ENCODE assay signal across 10 cellular contexts in the genomic region with DNA sequence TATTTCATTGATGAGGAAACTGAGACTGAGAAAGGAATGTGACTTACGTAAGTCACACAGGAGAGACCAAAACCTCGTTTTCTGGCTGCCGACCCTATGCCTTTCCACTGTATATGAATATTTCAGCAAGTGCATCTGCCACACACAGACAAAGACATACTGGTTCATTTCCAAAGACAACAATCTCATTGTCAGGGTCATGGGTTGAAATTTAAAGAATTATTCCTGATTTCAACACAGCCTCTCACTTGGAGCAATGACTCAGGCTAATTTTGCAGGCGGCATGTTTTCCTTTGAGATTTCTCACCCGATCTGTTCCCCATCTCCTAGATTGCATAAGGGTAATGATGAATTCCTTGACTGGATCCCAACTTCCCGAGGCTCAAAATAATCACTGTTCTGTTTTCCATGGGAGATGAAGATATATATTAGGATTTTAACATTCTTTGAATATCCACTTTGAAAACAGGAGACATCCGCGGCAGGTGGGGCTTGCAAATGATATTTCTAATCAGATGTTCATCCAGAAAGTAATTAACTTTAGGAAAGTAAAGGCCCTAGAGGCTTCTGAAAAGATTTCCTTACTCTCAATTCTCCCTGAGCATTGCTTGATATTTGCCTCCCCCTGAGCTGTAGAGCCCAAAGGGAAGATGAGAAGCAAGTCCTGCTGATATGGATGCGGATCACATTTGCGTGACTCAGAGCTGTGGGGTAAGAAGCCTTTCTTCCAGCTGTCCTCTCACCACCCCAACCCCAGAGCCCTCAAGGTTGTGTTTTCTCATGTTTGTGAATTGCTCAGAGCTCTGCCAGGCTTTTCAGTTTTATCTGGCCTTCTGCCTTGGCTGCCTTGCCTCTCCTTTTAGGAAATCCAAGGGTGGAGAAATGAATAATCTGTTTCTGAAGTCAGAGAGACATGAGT.
DNase-seq lines count a peak whose midpoint lies in the region; ATAC-seq and TF ChIP-seq lines count a peak whose summit lies in the region.
"Had no signal": no experiment of that assay in that cellular context is flagged by ENCODE, and none has a peak within 500 bp of the region (broad histone marks: within the 10 kb centered on the region; RNA-seq: fewer than 3 reads in every experiment).

No MANE protein-coding gene starts in this region.

- peak overlapping the region; percentile 88 for H3K27ac ChIP-seq in RWPE1

- DNase-seq in AG10803 (ENCODE audit: low read depth) (peak; percentile 92), RWPE1 (ENCODE audit: low spot score) (peak; percentile 43), fibroblast of mammary gland (ENCODE audit: low read depth) (peak; percentile 100), omental fat pad (ENCODE audit: low spot score) (no peak), NCI-H345 (lab: John Stamatoyannopoulos, UW) (no peak)
- no peak for DNase-seq in activated CD8-positive, alpha-beta memory T cell treated with anti-CD3 and anti-CD28 coated beads for 24 hours
- DNase-seq: CD8-positive, alpha-beta memory T cell; SIG-M5 had no signal

- ATAC-seq in omental fat pad (ENCODE audit: low FRiP score) (peak; percentile 94), GM21529 (IDR thresholded peaks at IDR 0.05; ENCODE audit: unreplicated experiment) (no peak), HG03571 (IDR thresholded peaks at IDR 0.05; ENCODE audit: unreplicated experiment) (no peak)

- CTCF ChIA-PET in RWPE1 (lab: Yijun Ruan, JAX): no interaction called here

- POLR2A ChIA-PET in RWPE1 (lab: Yijun Ruan, JAX; ENCODE audit: low non-redundant PET): no interaction called here

- H3K4me3 ChIP-seq in AG10803 (ENCODE audit: low read length) (no peak overlapping the region), fibroblast of mammary gland (ENCODE audit: control insufficient read depth, low read depth, low read length) (no peak overlapping the region)

- TF ChIP-seq CTCF in AG10803 (conservative IDR thresholded peaks at IDR 0.05; ENCODE audit: low read length): no peak
- TF ChIP-seq CTCF in RWPE1 (conservative IDR thresholded peaks at IDR 0.05; ENCODE audit: low read depth): no peak
- TF ChIP-seq CTCF in fibroblast of mammary gland (conservative IDR thresholded peaks at IDR 0.05; ENCODE audit: control insufficient read depth, insufficient read depth, low read depth, low read length): no peak
- TF ChIP-seq CTCF in omental fat pad (IDR thresholded peaks at IDR 0.05): no peak

Comparison
In these comparisons a context has a peak if more than half of its experiments do, and no peak if none do; other contexts are left out.
1. DNase-seq: peak in AG10803 (single experiment), RWPE1 (single experiment) and fibroblast of mammary gland (single experiment); none in omental fat pad (single experiment), NCI-H345 (single experiment) and activated CD8-positive, alpha-beta memory T cell treated with anti-CD3 and anti-CD28 coated beads for 24 hours (single experiment).